ENCODE assay signal across 8 cellular contexts in the genomic region with DNA sequence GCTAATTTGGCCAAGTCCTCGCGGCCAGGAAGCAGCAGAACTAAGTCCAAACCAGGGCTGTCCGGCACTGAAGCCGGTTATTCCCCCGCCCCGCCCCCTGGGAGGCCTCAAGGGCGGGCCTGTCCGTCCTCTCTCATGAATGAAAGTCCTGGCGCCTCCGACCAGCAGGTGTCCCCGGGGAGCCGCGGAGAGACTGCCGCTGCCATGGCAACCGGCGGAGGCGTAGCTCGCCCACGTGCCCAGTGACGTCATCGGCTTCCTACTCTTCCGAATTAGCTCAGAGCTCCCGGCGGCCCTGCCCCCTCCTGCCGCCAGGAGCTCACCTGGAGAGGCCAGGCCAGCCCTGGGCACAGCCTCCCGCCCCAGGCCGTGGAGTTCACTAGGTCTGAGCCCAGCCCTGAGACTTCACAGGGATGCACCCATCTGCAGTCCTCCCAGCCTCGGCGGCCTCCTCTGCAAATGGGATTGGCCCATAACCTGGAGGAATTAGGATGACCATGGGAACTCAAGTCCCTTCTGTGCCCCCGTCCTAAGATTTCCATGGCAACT. TPM values are rescaled to one million over a fixed set of nuclear protein-coding genes. Genes with fewer than 3 reads are reported as not detected.
DNase-seq lines count a peak whose midpoint lies in the region; ATAC-seq and TF ChIP-seq lines count a peak whose summit lies in the region.

No MANE protein-coding gene starts in this region.

- H3K4me3 ChIP-seq in ascending aorta: peak overlapping the region; percentile 76 to 77
- H3K4me3 ChIP-seq in right atrium auricular region: peak overlapping the region; percentile 72 to 74
- peak overlapping the region; percentile 60 to 66 for H3K4me3 ChIP-seq in prostate gland
- peak overlapping the region; percentile 66 for H3K4me3 ChIP-seq in urinary bladder (ENCODE audit: low read depth, low read length)

- TF ChIP-seq POLR2A in prostate gland (IDR thresholded peaks at IDR 0.05): peak; percentile 81

- peak overlapping the region; percentile 64 for H3K4me3 Mint-ChIP-seq in T-helper 2 cell treated with Interferon-gamma antibody and Interleukin-4, amounts not matched to agents 5 μg/mL and 100 μg/mL, for 36 hours

- H3K9me3 ChIP-seq in ascending aorta (no peaks in the 10 kb centered on the region), right atrium auricular region (no peaks in the 10 kb centered on the region), prostate gland (no peaks in the 10 kb centered on the region)

- 0% methylated on average over 20 of the region's 30 CpGs for WGBS in prostate gland
- WGBS in urinary bladder: under 1% methylated on average over 30 of the region's 30 CpGs

- H3K4me1 ChIP-seq in ascending aorta (peaks cover 7 to 20% of the 10 kb centered on the region in 2 donors), right atrium auricular region (peaks cover 0 to 26% of the 10 kb centered on the region in 2 donors), prostate gland (replicated peaks) (peaks cover 6% of the 10 kb centered on the region), urinary bladder (ENCODE audit: insufficient read depth) (peaks cover 4% of the 10 kb centered on the region)

- H3K9me3 Mint-ChIP-seq in T-helper 2 cell treated with Interferon-gamma antibody and Interleukin-4, amounts not matched to agents 5 μg/mL and 100 μg/mL, for 36 hours: no peaks in the 10 kb centered on the region

- H3K36me3 ChIP-seq in ascending aorta (peaks cover 4 to 6% of the 10 kb centered on the region in 2 donors), right atrium auricular region (no peaks in the 10 kb centered on the region), prostate gland (no peaks in the 10 kb centered on the region), urinary bladder (ENCODE audit: insufficient read depth) (no peaks in the 10 kb centered on the region)

- no peaks in the 10 kb centered on the region for H3K27me3 ChIP-seq in ascending aorta
- H3K27me3 ChIP-seq in right atrium auricular region: no peaks in the 10 kb centered on the region
- no peaks in the 10 kb centered on the region for H3K27me3 ChIP-seq in prostate gland (replicated peaks; ENCODE audit: insufficient read depth)

- peaks cover 12% of the 10 kb centered on the region for H3K4me1 Mint-ChIP-seq in T-helper 2 cell treated with Interferon-gamma antibody and Interleukin-4, amounts not matched to agents 5 μg/mL and 100 μg/mL, for 36 hours (ENCODE audit: low read depth)

- no peaks in the 10 kb centered on the region for H3K27me3 Mint-ChIP-seq in T-helper 2 cell treated with Interferon-gamma antibody and Interleukin-4, amounts not matched to agents 5 μg/mL and 100 μg/mL, for 36 hours (ENCODE audit: low read depth)

- intact Hi-C loops in ascending aorta (cut with DNase I): loop anchor here (1.0 to 2.0 kb wide), 5 partner anchors 14 to 1037 kb away; a partner anchor contains a TSS
- intact Hi-C loops in prostate gland (cut with DNase I): loop anchor here (2.0 to 5.0 kb wide), 3 partner anchors 23 to 888 kb away; a partner anchor contains a TSS

- H3K27ac ChIP-seq in ascending aorta (peak overlapping the region; percentile 88 to 93), right atrium auricular region (peak overlapping the region; percentile 86), prostate gland (peak overlapping the region; percentile 92 to 97), urinary bladder (ENCODE audit: low read depth) (peak overlapping the region; percentile 73)

- ATAC-seq in HG02870 (IDR thresholded peaks at IDR 0.05; ENCODE audit: unreplicated experiment): peak; percentile 45

- H3K27ac Mint-ChIP-seq in T-helper 2 cell treated with Interferon-gamma antibody and Interleukin-4, amounts not matched to agents 5 μg/mL and 100 μg/mL, for 36 hours: peak overlapping the region; percentile 72

- H3K36me3 Mint-ChIP-seq in T-helper 2 cell treated with Interferon-gamma antibody and Interleukin-4, amounts not matched to agents 5 μg/mL and 100 μg/mL, for 36 hours (ENCODE audit: low read depth): peaks cover 3% of the 10 kb centered on the region

- TF ChIP-seq CTCF in GM12873 (IDR thresholded peaks at IDR 0.05; ENCODE audit: insufficient read depth, low read depth, low read length, missing control alignments) (peak; percentile 70), ascending aorta (IDR thresholded peaks at IDR 0.05) (peak; percentile 59 to 83 (median 63)), right atrium auricular region (IDR thresholded peaks at IDR 0.05) (peak; percentile 47 to 68), prostate gland (IDR thresholded peaks at IDR 0.05) (peak; percentile 71 to 99 (median 90))

- DNase-seq in NCI-H187 treated with DMSO at 0.1 percent for 48 hours (lab: John Stamatoyannopoulos, UW) (peak; percentile 81), ascending aorta (ENCODE audit: low spot score in 2 of 2) (peak; percentile 96 to 99), right atrium auricular region (ENCODE audit: low spot score) (peak; percentile 99), prostate gland (ENCODE audit: low spot score) (peak; percentile 100)
- DNase-seq in T-helper 2 cell treated with Interferon-gamma antibody and Interleukin-4, amounts not matched to agents 5 μg/mL and 100 μg/mL, for 36 hours (ENCODE audit: low spot score): peak; percentile 97

RNA-seq across cellular contexts. Expression of a gene that starts 1.3 kb away (rescaled TPM):
- total RNA-seq in ascending aorta (34.7 TPM), right atrium auricular region (10 to 100 TPM in 1 of 2 donors, 1 to 10 TPM in 1; 5.9 to 12.7 TPM), prostate gland (10 to 100 TPM; 15.6 to 19.7 TPM), urinary bladder (5.2 TPM)
- 10.8 TPM for polyA plus RNA-seq in urinary bladder

RNA-seq across cellular contexts. Expression of a gene that starts 13.7 kb away (rescaled TPM):
- total RNA-seq in ascending aorta: 141 TPM
- total RNA-seq in right atrium auricular region: 10 to 100 TPM; 13.8 to 20.2 TPM
- 10 to 100 TPM; 42.1 to 79.0 TPM for total RNA-seq in prostate gland
- 31.9 TPM for total RNA-seq in urinary bladder
- polyA plus RNA-seq in urinary bladder: 58.5 TPM

RNA-seq across cellular contexts. Expression of a gene that starts 20.5 kb away (rescaled TPM):
- 17.2 TPM for total RNA-seq in ascending aorta
- total RNA-seq in right atrium auricular region: 10 to 100 TPM in 1 of 2 donors, 1 to 10 TPM in 1; 7.3 to 11.3 TPM
- total RNA-seq in prostate gland: 10 to 100 TPM in 1 of 2 donors, 1 to 10 TPM in 1; 8.5 to 16.0 TPM
- total RNA-seq in urinary bladder: 5.7 TPM
- 11.0 TPM for polyA plus RNA-seq in urinary bladder

RNA-seq across cellular contexts. Expression of a gene that starts 21.2 kb away (rescaled TPM):
- total RNA-seq in ascending aorta: 30.7 TPM
- 10 to 100 TPM; 10.0 to 11.1 TPM for total RNA-seq in right atrium auricular region
- 10 to 100 TPM; 18.4 to 46.1 TPM for total RNA-seq in prostate gland
- 17.9 TPM for total RNA-seq in urinary bladder
- 19.6 TPM for polyA plus RNA-seq in urinary bladder

RNA-seq across cellular contexts. Expression of a gene that starts 42.5 kb away (rescaled TPM):
- total RNA-seq in ascending aorta (0.21 TPM), right atrium auricular region (1 to 10 TPM; 1.1 to 2.2 TPM), prostate gland (10 to 100 TPM in 1 of 2 donors, 1 to 10 TPM in 1; 5.6 to 14.6 TPM), urinary bladder (3.3 TPM)
- 5.2 TPM for polyA plus RNA-seq in urinary bladder

Comparison
In these comparisons a context has a peak if more than half of its experiments do, and no peak if none do; other contexts are left out.
1. Peak in every context shown above with its lines: DNase-seq, ATAC-seq, H3K4me3 ChIP-seq and H3K27ac ChIP-seq.